In the genomic region with DNA sequence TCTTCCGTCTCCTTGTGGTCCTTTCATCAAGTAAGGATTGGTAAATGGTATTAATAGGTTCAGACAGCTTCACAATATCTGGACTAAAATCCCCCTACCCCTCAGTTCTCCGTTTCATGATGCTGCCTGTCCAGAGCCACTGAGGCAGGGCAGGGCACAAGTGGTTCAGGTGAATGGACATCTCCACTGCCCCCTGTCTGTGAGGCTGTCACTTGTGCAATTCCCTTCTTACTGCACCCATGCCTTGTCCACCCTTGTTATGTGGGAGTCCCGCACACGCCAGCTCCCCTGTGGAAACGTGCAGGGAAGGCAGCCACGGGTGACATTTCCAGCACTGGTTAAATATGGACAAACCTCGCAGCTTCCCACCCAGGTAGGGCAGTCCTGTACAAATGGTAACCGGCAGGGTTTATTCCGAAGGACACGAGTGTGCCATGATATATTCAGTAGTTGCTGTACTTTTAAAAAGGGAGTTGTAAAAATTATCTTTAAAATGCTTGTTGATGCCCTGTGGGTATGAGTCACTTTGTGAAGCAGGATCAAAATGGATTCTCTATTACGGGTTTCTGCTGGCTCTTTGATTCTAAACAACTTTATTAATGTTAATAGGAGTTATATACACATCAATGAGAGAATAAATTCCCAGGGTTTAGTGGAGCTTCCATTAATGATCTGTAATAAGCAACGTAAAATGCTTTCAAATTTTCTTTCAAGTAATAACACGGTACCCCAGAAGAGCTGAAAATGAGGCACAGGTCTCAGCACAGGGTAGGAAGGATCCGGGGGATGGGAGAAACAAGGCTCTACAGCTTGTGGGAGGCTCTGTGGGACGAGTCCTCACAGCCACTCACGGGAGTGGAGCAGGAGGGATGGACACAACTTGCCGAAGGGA, we compare ENCODE assay signal across 13 cellular contexts.
A peak's percentile ranks its signal among the peaks of the same experiment; 100 is the strongest.
DNase-seq lines count a peak whose midpoint lies in the region; ATAC-seq and TF ChIP-seq lines count a peak whose summit lies in the region.
"Had no signal": no experiment of that assay in that cellular context is flagged by ENCODE, and none has a peak within 500 bp of the region (broad histone marks: within the 10 kb centered on the region; RNA-seq: fewer than 3 reads in every experiment).

No MANE protein-coding gene starts in this region.

- 57% methylated on average over 17 of the region's 17 CpGs for WGBS in smooth muscle cell (ENCODE audit: low lambda C conversion rate)

- peaks cover 43% of the 10 kb centered on the region for H3K79me2 ChIP-seq in smooth muscle cell (ENCODE audit: low read depth)

- no peaks in the 10 kb centered on the region for H3K27me3 ChIP-seq in smooth muscle cell (ENCODE audit: low read depth)
- H3K27me3 ChIP-seq: SJCRH30, upper lobe of left lung had no signal

- H3K36me3 Mint-ChIP-seq in activated CD8-positive, alpha-beta memory T cell treated with anti-CD3 and anti-CD28 coated beads, Interleukin-2, amount 10 ng/mL, durations not matched to agents 7 days and 5 days, result peaks cover 31% of the 10 kb centered on the region
- peaks cover 35% of the 10 kb centered on the region for H3K36me3 Mint-ChIP-seq in T-cell

- DNase-seq in activated CD8-positive, alpha-beta memory T cell treated with anti-CD3 and anti-CD28 coated beads, Interleukin-2, amount 10 ng/mL, durations not matched to agents 7 days and 5 days, result no peak
- no peak for DNase-seq in activated CD8-positive, alpha-beta memory T cell treated with anti-CD3 and anti-CD28 coated beads, Interleukin-2, amount 50 U/mL, for 48 hours
- DNase-seq in T-cell (no peak), fibroblast of mammary gland (ENCODE audit: low read depth) (no peak), smooth muscle cell (lab: John Stamatoyannopoulos, UW; ENCODE audit: unreplicated experiment) (no peak), NCI-H128 (lab: John Stamatoyannopoulos, UW; ENCODE audit: unreplicated experiment) (no peak), erythroblast (lab: John Stamatoyannopoulos, UW) (no peak), HT-29 (ENCODE audit: low spot score) (no peak)
- DNase-seq: activated CD4-positive, alpha-beta T cell treated with anti-CD3 and anti-CD28 coated beads for 48 hours; left ventricle myocardium inferior; SJCRH30; upper lobe of left lung had no signal

- ATAC-seq in activated CD8-positive, alpha-beta memory T cell treated with anti-CD3 and anti-CD28 coated beads, Interleukin-2, amount 10 ng/mL, durations not matched to agents 7 days and 5 days, result no peak
- no peak for ATAC-seq in T-cell (replicated peaks in 1 of 4)

- H3K27me3 Mint-ChIP-seq in activated CD8-positive, alpha-beta memory T cell treated with anti-CD3 and anti-CD28 coated beads, Interleukin-2, amount 10 ng/mL, durations not matched to agents 7 days and 5 days, result no peaks in the 10 kb centered on the region
- H3K27me3 Mint-ChIP-seq in T-cell, result no peaks in the 10 kb centered on the region
- H3K27me3 Mint-ChIP-seq: B cell had no signal

- H3K4me3 Mint-ChIP-seq in activated CD8-positive, alpha-beta memory T cell treated with anti-CD3 and anti-CD28 coated beads, Interleukin-2, amount 10 ng/mL, durations not matched to agents 7 days and 5 days, result no peak overlapping the region
- peak overlapping the region in 1 of 3 donors; percentile 1 for H3K4me3 Mint-ChIP-seq in T-cell
- H3K4me3 Mint-ChIP-seq: B cell had no signal

- peaks cover 4% of the 10 kb centered on the region for H3F3A ChIP-seq in smooth muscle cell (ENCODE audit: low read depth)

- H3K9ac ChIP-seq in smooth muscle cell (ENCODE audit: low read depth), result peak overlapping the region; percentile 37

- H2AFZ ChIP-seq in smooth muscle cell (ENCODE audit: low read depth), result no peak overlapping the region

- peaks cover 13% of the 10 kb centered on the region for H3K4me1 ChIP-seq in smooth muscle cell (ENCODE audit: low read depth)

- H3K4me2 ChIP-seq in smooth muscle cell, result peak overlapping the region; percentile 68

- H4K20me1 ChIP-seq in smooth muscle cell (ENCODE audit: low read depth), result peaks cover 8% of the 10 kb centered on the region

- H3K27ac ChIP-seq in smooth muscle cell (ENCODE audit: low read depth), result peak overlapping the region; percentile 58
- H3K27ac ChIP-seq: left ventricle myocardium inferior, SJCRH30 had no signal

- CTCF ChIA-PET in activated CD8-positive, alpha-beta memory T cell treated with anti-CD3 and anti-CD28 coated beads, Interleukin-2, amount 10 ng/mL, durations not matched to agents 7 days and 5 days (lab: Charles Lee), result interaction anchor here (1.1 to 1.2 kb wide), 3 partner anchors 14 to 33 kb away, joined by 3 read pairs; no protein-coding TSS in a partner anchor
- CTCF ChIA-PET in T-cell (lab: Charles Lee), result interaction anchor here in 1 of 2 donors (1.0 to 1.3 kb wide), 5 partner anchors 18 to 74 kb away, joined by 3 to 4 read pairs (median 3); a partner anchor contains a TSS

- no peaks in the 10 kb centered on the region for H3K36me3 ChIP-seq in smooth muscle cell (ENCODE audit: low read depth)
- H3K36me3 ChIP-seq: left ventricle myocardium inferior, SJCRH30, upper lobe of left lung had no signal

- TF ChIP-seq POLR2A in erythroblast (IDR thresholded peaks at IDR 0.05; ENCODE audit: low read length), result no peak

- H3K4me3 ChIP-seq in fibroblast of mammary gland (ENCODE audit: control insufficient read depth, low read depth, low read length), result no peak overlapping the region
- no peak overlapping the region for H3K4me3 ChIP-seq in smooth muscle cell
- H3K4me3 ChIP-seq: left ventricle myocardium inferior, SJCRH30, upper lobe of left lung had no signal

- H3K4me1 Mint-ChIP-seq in activated CD8-positive, alpha-beta memory T cell treated with anti-CD3 and anti-CD28 coated beads, Interleukin-2, amount 10 ng/mL, durations not matched to agents 7 days and 5 days, result peaks cover 82% of the 10 kb centered on the region
- H3K4me1 Mint-ChIP-seq in T-cell, result peaks cover 65 to 89% (median 84%) of the 10 kb centered on the region in 3 donors

- POLR2A ChIA-PET in T-cell (lab: Charles Lee), result interaction anchor here (0.6 to 1.0 kb wide), 5 partner anchors 27 to 192 kb away, joined by 3 to 5 read pairs (median 3); no protein-coding TSS in a partner anchor

- peak overlapping the region; percentile 18 for H3K27ac Mint-ChIP-seq in activated CD8-positive, alpha-beta memory T cell treated with anti-CD3 and anti-CD28 coated beads, Interleukin-2, amount 10 ng/mL, durations not matched to agents 7 days and 5 days
- peak overlapping the region; percentile 41 to 66 for H3K27ac Mint-ChIP-seq in T-cell
- H3K27ac Mint-ChIP-seq: B cell had no signal

- H3K9me3 Mint-ChIP-seq in activated CD8-positive, alpha-beta memory T cell treated with anti-CD3 and anti-CD28 coated beads, Interleukin-2, amount 10 ng/mL, durations not matched to agents 7 days and 5 days (ENCODE audit: low read depth), result no peaks in the 10 kb centered on the region
- no peaks in the 10 kb centered on the region for H3K9me3 Mint-ChIP-seq in T-cell

- TF ChIP-seq CTCF in fibroblast of mammary gland (conservative IDR thresholded peaks at IDR 0.05; ENCODE audit: control insufficient read depth, insufficient read depth, low read depth, low read length), result peak; percentile 6
- no peak for TF ChIP-seq CTCF in smooth muscle cell (IDR thresholded peaks at IDR 0.05; ENCODE audit: borderline replicate concordance, insufficient read depth, poor library complexity, severe bottlenecking)

- no peaks in the 10 kb centered on the region for H3K9me3 ChIP-seq in smooth muscle cell (replicated peaks; ENCODE audit: low read depth)
- H3K9me3 ChIP-seq: left ventricle myocardium inferior, SJCRH30, upper lobe of left lung had no signal
